In the genomic region with DNA sequence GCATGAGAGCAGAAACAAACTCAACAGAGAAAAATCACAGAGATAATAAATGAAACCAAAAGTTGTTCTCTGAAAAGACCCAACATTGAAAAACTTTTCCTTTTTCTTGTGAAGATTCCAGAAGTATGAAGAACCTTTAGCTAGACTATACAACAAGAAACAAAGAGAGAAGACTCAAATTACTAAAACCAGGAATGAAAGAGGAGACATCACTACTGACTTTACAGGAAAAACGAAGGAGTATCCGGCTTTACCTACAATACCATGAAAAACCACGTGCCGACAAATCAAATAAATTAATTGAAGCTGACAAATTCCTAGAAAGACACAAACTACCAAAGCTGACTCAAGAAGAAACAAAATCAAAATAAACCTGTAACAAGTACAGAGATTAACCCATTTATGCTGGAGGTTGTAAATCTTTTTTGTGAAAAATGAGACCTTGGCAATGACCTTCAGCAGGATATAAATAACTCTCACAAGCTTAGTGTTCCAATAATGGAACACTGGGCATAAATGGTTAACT, we compare ENCODE assay signal across 4 cellular contexts. TPM values are rescaled to one million over a fixed set of nuclear protein-coding genes. Genes with fewer than 3 reads are reported as not detected.
"Had no signal": no experiment of that assay in that cellular context is flagged by ENCODE, and none has a peak within 500 bp of the region (broad histone marks: within the 10 kb centered on the region; RNA-seq: fewer than 3 reads in every experiment).

No MANE protein-coding gene starts in this region.

RNA-seq across cellular contexts. Expression of a gene that starts 53.6 kb away (rescaled TPM):
- total RNA-seq: activated T-helper 2 cell treated with anti-CD3 and anti-CD28 coated beads, Interferon-gamma antibody, Interleukin-2, Interleukin-4, amounts not matched to agents 10 μg/mL and 5 μg/mL and 100 μg/mL, durations not matched to agents 14 hours and 24 hours and 36 hours; ascending aorta; bronchial epithelial cell had no signal
- polyA plus RNA-seq: cardiac muscle cell had no signal
